8 cellular contexts compared by ENCODE assay signal in the genomic region with DNA sequence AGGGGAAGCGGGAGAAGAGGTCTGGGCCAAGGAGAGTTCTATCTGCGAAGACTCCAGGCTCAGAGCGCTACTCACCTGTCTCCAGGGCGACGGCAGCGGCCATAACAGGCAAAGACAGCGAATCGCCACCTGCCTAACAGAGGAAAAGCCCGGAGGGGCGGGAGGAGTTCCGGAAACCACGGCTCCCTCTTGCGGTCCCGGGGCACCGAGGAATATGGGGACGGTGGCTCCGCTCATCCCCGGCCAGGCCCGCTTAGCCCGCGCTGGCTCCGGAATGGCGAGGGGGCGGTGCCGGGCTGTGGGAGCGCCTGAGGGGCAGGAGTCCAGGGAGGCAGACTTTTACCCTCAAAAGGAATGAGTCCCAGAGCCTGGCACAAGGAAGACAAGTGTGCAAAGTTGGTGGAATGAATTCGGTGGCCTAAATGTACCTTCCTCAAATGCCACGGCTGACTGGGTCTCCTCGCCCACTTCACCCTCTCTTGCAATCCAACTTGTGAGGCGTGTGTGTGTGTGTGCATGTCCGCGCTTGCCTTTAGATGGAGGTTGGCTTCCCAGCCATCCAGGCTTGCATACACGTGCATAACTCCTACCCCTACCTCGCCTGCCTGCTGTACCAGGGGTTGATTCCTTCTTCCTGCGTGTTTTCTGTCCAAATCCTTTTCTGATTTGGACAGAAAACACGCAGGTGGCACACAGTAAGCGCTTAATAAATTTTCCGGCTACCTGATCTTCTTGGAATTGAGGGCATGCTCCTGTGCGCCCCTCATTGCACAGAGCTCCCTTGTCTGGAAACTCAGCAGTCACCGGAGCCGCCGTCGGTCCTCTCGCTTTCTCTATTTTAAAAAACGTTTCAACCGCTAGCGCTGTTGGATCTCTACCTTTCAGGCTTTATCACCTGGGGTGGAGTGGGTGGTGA. TPM values are rescaled to one million over a fixed set of nuclear protein-coding genes. Genes with fewer than 3 reads are reported as not detected.
DNase-seq lines count a peak whose midpoint lies in the region; ATAC-seq and TF ChIP-seq lines count a peak whose summit lies in the region.

No MANE protein-coding gene starts in this region.

- H3K4me3 Mint-ChIP-seq in activated T-helper 1 cell treated with anti-CD3 and anti-CD28 coated beads, Interleukin-12 subunit alpha, Interleukin-12 subunit beta, Interleukin-2, Interleukin-4 antibody, amounts not matched to agents 30 ng/mL and 10 ng/mL and 1 ng/mL, durations not matched to agents 14 hours and 24 hours and 36 hours: peak overlapping the region; percentile 86

- no peak overlapping the region for H3K9ac ChIP-seq in iPS-18a (ENCODE audit: low read length)

- H3K27ac ChIP-seq in heart right ventricle (no peak overlapping the region), iPS-18a (ENCODE audit: low read length) (no peak overlapping the region), transverse colon (no peak overlapping the region)

- H3K4me1 ChIP-seq in heart right ventricle (peaks cover 4 to 40% (median 24%) of the 10 kb centered on the region in 9 donors), iPS-18a (ENCODE audit: control insufficient read depth, low read depth, low read length) (peaks cover 17% of the 10 kb centered on the region), transverse colon (peaks cover 11 to 43% (median 27%) of the 10 kb centered on the region in 4 donors)

- DNase-seq in heart right ventricle: no peak
- no peak for DNase-seq in cardiac septum (ENCODE audit: low spot score)
- no peak for DNase-seq in activated T-helper 1 cell treated with anti-CD3 and anti-CD28 coated beads, Interleukin-12 subunit alpha, Interleukin-12 subunit beta, Interleukin-2, Interleukin-4 antibody, amounts not matched to agents 30 ng/mL and 10 ng/mL and 1 ng/mL, durations not matched to agents 14 hours and 24 hours and 36 hours (ENCODE audit: low spot score)
- DNase-seq in transverse colon: peak; percentile 58
- DNase-seq in activated effector memory CD4-positive, alpha-beta T cell treated with Interleukin-2 at 50 U/mL for 16 hours: no peak

- H3K36me3 ChIP-seq in heart right ventricle (peaks cover 0 to 2% (median 0%) of the 10 kb centered on the region in 9 donors), iPS-18a (ENCODE audit: control insufficient read depth, low read depth, low read length) (no peaks in the 10 kb centered on the region), transverse colon (no peaks in the 10 kb centered on the region)

- in situ Hi-C loops in transverse colon (cut with MboI; ENCODE audit: low pct_ligation_motif_present in 1 of 4, low pct_unique_long_range_greater_than_20kb in 1 of 4, low sequenced_read_pairs in 3 of 4): loop anchor here in 1 of 4 donors (25.0 kb wide), 1 partner anchor 357 kb away; the partner anchor contains the start of genes BCL6B and RNASEK

- intact Hi-C loops in heart right ventricle (cut with DNase I): loop anchor here in 1 of 10 donors (5.0 kb wide), 1 partner anchor 367 kb away; the partner anchor contains the start of gene BCL6B
- intact Hi-C loops in cardiac septum (cut with DNase I): loop anchor here (5.0 kb wide), 1 partner anchor 357 kb away; the partner anchor contains the start of gene RNASEK
- intact Hi-C loops in activated T-helper 1 cell treated with anti-CD3 and anti-CD28 coated beads, Interleukin-12 subunit alpha, Interleukin-12 subunit beta, Interleukin-2, Interleukin-4 antibody, amounts not matched to agents 30 ng/mL and 10 ng/mL and 1 ng/mL, durations not matched to agents 14 hours and 24 hours and 36 hours (cut with micrococcal nuclease): loop anchor here (5.0 kb wide), 2 partner anchors 177 to 1727 kb away; partner anchors contain the start of genes RPL26 and TEKT1
- intact Hi-C loops in transverse colon (cut with DNase I; ENCODE audit: low total_unique reads): no loop called here

- TF ChIP-seq CTCF in heart right ventricle (IDR thresholded peaks at IDR 0.05) (peak in 3 of 9 donors; percentile 13 to 35 (median 16)), transverse colon (IDR thresholded peaks at IDR 0.05) (peak in 1 of 5 experiments; percentile 13)

- no peak for TF ChIP-seq EP300 in transverse colon (IDR thresholded peaks at IDR 0.05; ENCODE audit: low read depth)

- no peaks in the 10 kb centered on the region for H3K9me3 Mint-ChIP-seq in activated T-helper 1 cell treated with anti-CD3 and anti-CD28 coated beads, Interleukin-12 subunit alpha, Interleukin-12 subunit beta, Interleukin-2, Interleukin-4 antibody, amounts not matched to agents 30 ng/mL and 10 ng/mL and 1 ng/mL, durations not matched to agents 14 hours and 24 hours and 36 hours

- peaks cover 21% of the 10 kb centered on the region for H3K27me3 Mint-ChIP-seq in activated T-helper 1 cell treated with anti-CD3 and anti-CD28 coated beads, Interleukin-12 subunit alpha, Interleukin-12 subunit beta, Interleukin-2, Interleukin-4 antibody, amounts not matched to agents 30 ng/mL and 10 ng/mL and 1 ng/mL, durations not matched to agents 14 hours and 24 hours and 36 hours (ENCODE audit: insufficient read depth)

- H3K4me3 ChIP-seq in heart right ventricle: peak overlapping the region in 6 of 10 donors; percentile 7 to 41 (median 20)
- H3K4me3 ChIP-seq in iPS-18a (ENCODE audit: low read length): peak overlapping the region; percentile 52
- H3K4me3 ChIP-seq in transverse colon: no peak overlapping the region

- H3K27me3 ChIP-seq in heart right ventricle (peaks cover 0 to 74% (median 43%) of the 10 kb centered on the region in 7 donors), iPS-18a (ENCODE audit: control insufficient read depth, insufficient read depth, low read length) (peaks cover 57% of the 10 kb centered on the region), transverse colon (peaks cover 49% of the 10 kb centered on the region)

- H3K9me3 ChIP-seq in heart right ventricle (no peaks in the 10 kb centered on the region), iPS-18a (ENCODE audit: control insufficient read depth, low read depth, low read length) (no peaks in the 10 kb centered on the region), transverse colon (no peaks in the 10 kb centered on the region)

- no peak for ATAC-seq in heart right ventricle
- ATAC-seq in GM21381 (IDR thresholded peaks at IDR 0.05; ENCODE audit: unreplicated experiment): no peak
- no peak for ATAC-seq in HG02571 (IDR thresholded peaks at IDR 0.05; ENCODE audit: unreplicated experiment)

- peaks cover 64% of the 10 kb centered on the region for H3K4me1 Mint-ChIP-seq in activated T-helper 1 cell treated with anti-CD3 and anti-CD28 coated beads, Interleukin-12 subunit alpha, Interleukin-12 subunit beta, Interleukin-2, Interleukin-4 antibody, amounts not matched to agents 30 ng/mL and 10 ng/mL and 1 ng/mL, durations not matched to agents 14 hours and 24 hours and 36 hours (ENCODE audit: low read depth)

- H3K36me3 Mint-ChIP-seq in activated T-helper 1 cell treated with anti-CD3 and anti-CD28 coated beads, Interleukin-12 subunit alpha, Interleukin-12 subunit beta, Interleukin-2, Interleukin-4 antibody, amounts not matched to agents 30 ng/mL and 10 ng/mL and 1 ng/mL, durations not matched to agents 14 hours and 24 hours and 36 hours (ENCODE audit: low read depth): peaks cover 10% of the 10 kb centered on the region

- 21 to 25% methylated on average over 47 of the region's 47 CpGs for WGBS in heart right ventricle, 2 donors
- 47 to 58% methylated on average over 6 to 47 of the region's 47 CpGs for WGBS in transverse colon (ENCODE audit: low coverage in 1 of 2), 2 donors

- H3K27ac Mint-ChIP-seq in activated T-helper 1 cell treated with anti-CD3 and anti-CD28 coated beads, Interleukin-12 subunit alpha, Interleukin-12 subunit beta, Interleukin-2, Interleukin-4 antibody, amounts not matched to agents 30 ng/mL and 10 ng/mL and 1 ng/mL, durations not matched to agents 14 hours and 24 hours and 36 hours: no peak overlapping the region

- no peak for TF ChIP-seq POLR2A in transverse colon (IDR thresholded peaks at IDR 0.05)

RNA-seq across cellular contexts. Expression of gene C17orf100, which starts 3.5 kb away (rescaled TPM):
- total RNA-seq in heart right ventricle: 1 to 10 TPM in 1 of 10 donors, under 1 TPM in 8, not detected in 1; 0.30 to 1.2 (median 0.57) TPM
- polyA plus RNA-seq in heart right ventricle: 1 to 10 TPM in 1 of 2 donors, under 1 TPM in 1; 0.99 to 1.4 TPM
- 0.48 TPM for total RNA-seq in cardiac septum
- 1.6 and 1.7 TPM in 2 replicates for total RNA-seq in activated T-helper 1 cell treated with anti-CD3 and anti-CD28 coated beads, Interleukin-12 subunit alpha, Interleukin-12 subunit beta, Interleukin-2, Interleukin-4 antibody, amounts not matched to agents 30 ng/mL and 10 ng/mL and 1 ng/mL, durations not matched to agents 14 hours and 24 hours and 36 hours
- total RNA-seq in transverse colon: 1 to 10 TPM in 2 of 4 donors, not detected in 2; 1.4 to 1.7 TPM

RNA-seq across cellular contexts. Expression of gene MED31, which starts 3.7 kb away (rescaled TPM):
- 10 to 100 TPM in 8 of 10 donors, 1 to 10 TPM in 2; 8.4 to 17.5 (median 14.2) TPM for total RNA-seq in heart right ventricle
- polyA plus RNA-seq in heart right ventricle: 10 to 100 TPM; 17.5 to 18.6 TPM
- 15.6 TPM for total RNA-seq in cardiac septum
- 24.3 and 28.4 TPM in 2 replicates for total RNA-seq in activated T-helper 1 cell treated with anti-CD3 and anti-CD28 coated beads, Interleukin-12 subunit alpha, Interleukin-12 subunit beta, Interleukin-2, Interleukin-4 antibody, amounts not matched to agents 30 ng/mL and 10 ng/mL and 1 ng/mL, durations not matched to agents 14 hours and 24 hours and 36 hours
- total RNA-seq in transverse colon: 10 to 100 TPM in 1 of 4 donors, 1 to 10 TPM in 3; 1.2 to 36.3 (median 5.9) TPM

RNA-seq across cellular contexts. Expression of gene TXNDC17, which starts 14.2 kb away (rescaled TPM):
- total RNA-seq in heart right ventricle: 10 to 100 TPM; 33.3 to 59.2 (median 43.5) TPM
- polyA plus RNA-seq in heart right ventricle: 100 to 1,000 TPM in 1 of 2 donors, 10 to 100 TPM in 1; 60.4 to 172 TPM
- 51.0 TPM for total RNA-seq in cardiac septum
- 94.0 and 95.2 TPM in 2 replicates for total RNA-seq in activated T-helper 1 cell treated with anti-CD3 and anti-CD28 coated beads, Interleukin-12 subunit alpha, Interleukin-12 subunit beta, Interleukin-2, Interleukin-4 antibody, amounts not matched to agents 30 ng/mL and 10 ng/mL and 1 ng/mL, durations not matched to agents 14 hours and 24 hours and 36 hours
- total RNA-seq in transverse colon: 100 to 1,000 TPM in 3 of 4 donors, 10 to 100 TPM in 1; 60.2 to 439 (median 238) TPM

RNA-seq across cellular contexts. Expression of gene KIAA0753, which starts 14.6 kb away (rescaled TPM):
- total RNA-seq in heart right ventricle: 1 to 10 TPM; 3.6 to 9.9 (median 6.0) TPM
- 1 to 10 TPM; 2.4 to 3.2 TPM for polyA plus RNA-seq in heart right ventricle
- 7.8 TPM for total RNA-seq in cardiac septum
- total RNA-seq in activated T-helper 1 cell treated with anti-CD3 and anti-CD28 coated beads, Interleukin-12 subunit alpha, Interleukin-12 subunit beta, Interleukin-2, Interleukin-4 antibody, amounts not matched to agents 30 ng/mL and 10 ng/mL and 1 ng/mL, durations not matched to agents 14 hours and 24 hours and 36 hours: 18.2 and 22.2 TPM in 2 replicates
- 10 to 100 TPM in 3 of 4 donors, 1 to 10 TPM in 1; 9.8 to 41.1 (median 16.9) TPM for total RNA-seq in transverse colon

RNA-seq across cellular contexts. Expression of gene SLC13A5, which starts 58.1 kb away (rescaled TPM):
- under 1 TPM in 2 of 10 donors, not detected in 8; 0.17 to 0.36 TPM for total RNA-seq in heart right ventricle
- polyA plus RNA-seq in heart right ventricle: under 1 TPM in 1 of 2 donors, not detected in 1; 0.03 TPM
- total RNA-seq in cardiac septum: 0.11 TPM
- total RNA-seq in activated T-helper 1 cell treated with anti-CD3 and anti-CD28 coated beads, Interleukin-12 subunit alpha, Interleukin-12 subunit beta, Interleukin-2, Interleukin-4 antibody, amounts not matched to agents 30 ng/mL and 10 ng/mL and 1 ng/mL, durations not matched to agents 14 hours and 24 hours and 36 hours: not detected in 2 replicates
- not detected for total RNA-seq in transverse colon

Comparison
In these comparisons a context has a peak if more than half of its experiments do, and no peak if none do; other contexts are left out.
1. H3K4me3 ChIP-seq: peak in heart right ventricle (6 of 10) and iPS-18a (single experiment); none in transverse colon (0 of 4).